ENCODE assay signal across 32 cellular contexts in the genomic region with DNA sequence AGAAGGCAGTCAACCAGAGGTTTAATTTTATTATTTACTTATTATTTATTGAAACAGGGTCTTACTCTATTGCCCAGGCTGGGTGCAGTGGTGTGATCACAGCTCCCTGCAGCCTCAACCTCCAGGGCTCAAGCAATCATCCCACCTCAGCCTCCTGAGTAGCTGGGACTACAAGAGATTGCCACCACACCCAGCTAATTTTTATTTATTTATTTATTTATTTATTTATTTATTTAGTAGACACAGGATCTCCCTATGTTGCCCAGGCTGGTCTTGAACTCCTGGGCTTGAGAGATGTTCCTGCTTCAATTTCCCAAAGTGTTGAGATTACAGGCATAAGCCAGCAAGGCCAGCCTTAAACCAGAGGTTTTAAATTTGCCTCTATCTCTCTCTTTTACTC.
"Had no signal": no experiment of that assay in that cellular context is flagged by ENCODE, and none has a peak within 500 bp of the region (broad histone marks: within the 10 kb centered on the region; RNA-seq: fewer than 3 reads in every experiment).

No MANE protein-coding gene starts in this region.

- H3K9me3 Mint-ChIP-seq: activated naive CD4-positive, alpha-beta T cell treated with anti-CD3 and anti-CD28 coated beads for 36 hours; activated naive CD4-positive, alpha-beta T cell treated with anti-CD3 and anti-CD28 coated beads, Interleukin-2, amount 10 ng/mL, durations not matched to agents 7 days and 5 days; activated naive CD4-positive, alpha-beta T cell treated with anti-CD3 and anti-CD28 coated beads, Interleukin-2, amount 50 U/mL, for 24 hours; activated naive CD4-positive, alpha-beta T cell treated with anti-CD3 and anti-CD28 coated beads, Interleukin-2, amount 50 U/mL, for 72 hours; activated naive CD8-positive, alpha-beta T cell treated with anti-CD3 and anti-CD28 coated beads, Interleukin-2, amount 10 ng/mL, durations not matched to agents 7 days and 5 days; activated naive CD8-positive, alpha-beta T cell treated with anti-CD3 and anti-CD28 coated beads, Interleukin-2, amount 50 U/mL, for 24 hours; activated T-cell treated with anti-CD3 and anti-CD28 coated beads, Interleukin-2, amount 50 U/mL, for 24 hours; activated T-cell treated with anti-CD3 and anti-CD28 coated beads, Interleukin-2, amount 50 U/mL, for 4 hours; activated T-cell treated with anti-CD3 and anti-CD28 coated beads, Interleukin-2, amount 50 U/mL, for 72 hours; activated T-helper 1 cell treated with anti-CD3 and anti-CD28 coated beads, Interleukin-12 subunit alpha, Interleukin-12 subunit beta, Interleukin-2, Interleukin-4 antibody, amounts not matched to agents 30 ng/mL and 10 ng/mL and 1 ng/mL, durations not matched to agents 14 hours and 24 hours and 36 hours; activated T-helper 17 cell treated with anti-CD3 and anti-CD28 coated beads, Interleukin-2, amount 50 U/mL, for 72 hours; activated T-helper 2 cell treated with anti-CD3 and anti-CD28 coated beads, Interferon-gamma antibody, Interleukin-2, Interleukin-4, amounts not matched to agents 10 μg/mL and 5 μg/mL and 100 μg/mL, durations not matched to agents 14 hours and 24 hours and 36 hours; central memory CD8-positive, alpha-beta T cell had no signal

- H3K4me3 Mint-ChIP-seq: activated naive CD4-positive, alpha-beta T cell treated with anti-CD3 and anti-CD28 coated beads for 36 hours; activated naive CD4-positive, alpha-beta T cell treated with anti-CD3 and anti-CD28 coated beads, Interleukin-2, amount 10 ng/mL, durations not matched to agents 7 days and 5 days; activated naive CD4-positive, alpha-beta T cell treated with anti-CD3 and anti-CD28 coated beads, Interleukin-2, amount 50 U/mL, for 24 hours; activated naive CD8-positive, alpha-beta T cell; activated naive CD8-positive, alpha-beta T cell treated with anti-CD3 and anti-CD28 coated beads, Interleukin-2, amount 10 ng/mL, durations not matched to agents 7 days and 5 days; activated naive CD8-positive, alpha-beta T cell treated with anti-CD3 and anti-CD28 coated beads, Interleukin-2, amount 50 U/mL, for 24 hours; activated T-cell treated with anti-CD3 and anti-CD28 coated beads, Interleukin-2, amount 50 U/mL, for 24 hours; activated T-cell treated with anti-CD3 and anti-CD28 coated beads, Interleukin-2, amount 50 U/mL, for 4 hours; activated T-cell treated with anti-CD3 and anti-CD28 coated beads, Interleukin-2, amount 50 U/mL, for 72 hours; activated T-helper 1 cell treated with anti-CD3 and anti-CD28 coated beads, Interleukin-12 subunit alpha, Interleukin-12 subunit beta, Interleukin-2, Interleukin-4 antibody, amounts not matched to agents 30 ng/mL and 10 ng/mL and 1 ng/mL, durations not matched to agents 14 hours and 24 hours and 36 hours; activated T-helper 17 cell treated with anti-CD3 and anti-CD28 coated beads, Interleukin-2, amount 50 U/mL, for 72 hours; central memory CD8-positive, alpha-beta T cell had no signal

- ATAC-seq: activated T-cell treated with anti-CD3 and anti-CD28 coated beads, Interleukin-2, amount 50 U/mL, for 4 hours had no signal

- H3K27ac ChIP-seq: adrenal gland, ascending aorta, body of pancreas, brain microvascular endothelial cell, breast epithelium, cardiac muscle cell had no signal

- DNase-seq: activated effector memory CD4-positive, alpha-beta T cell treated with anti-CD3 and anti-CD28 coated beads, Interleukin-2, amount 50 U/mL, for 16 hours; activated effector memory CD4-positive, alpha-beta T cell treated with Interleukin-2 at 50 U/mL for 16 hours; activated gamma-delta T cell; activated gamma-delta T cell treated with Interleukin-2 at 50 U/mL for 16 hours; activated naive CD4-positive, alpha-beta T cell; activated naive CD4-positive, alpha-beta T cell treated with Interleukin-2 at 50 U/mL for 16 hours; activated T-cell treated with anti-CD3 and anti-CD28 coated beads, Interleukin-2, amount 50 U/mL, for 1 hour; activated T-cell treated with anti-CD3 and anti-CD28 coated beads, Interleukin-2, amount 50 U/mL, for 4 hours; central memory CD4-positive, alpha-beta T cell; cerebellar nuclear complex had no signal

- H3K4me1 ChIP-seq: adrenal gland, ascending aorta, body of pancreas, breast epithelium had no signal

- H3K27me3 ChIP-seq: adrenal gland, ascending aorta, brain microvascular endothelial cell, breast epithelium, cardiac muscle cell had no signal

- H3K4me3 ChIP-seq: adrenal gland, body of pancreas, cardiac muscle cell had no signal

- H3K36me3 ChIP-seq: adrenal gland, ascending aorta, brain microvascular endothelial cell, breast epithelium, cardiac muscle cell had no signal

- H3K27me3 Mint-ChIP-seq: activated naive CD8-positive, alpha-beta T cell had no signal

- H3K36me3 Mint-ChIP-seq: activated naive CD4-positive, alpha-beta T cell treated with anti-CD3 and anti-CD28 coated beads, Interleukin-2, amount 10 ng/mL, durations not matched to agents 7 days and 5 days; activated naive CD4-positive, alpha-beta T cell treated with anti-CD3 and anti-CD28 coated beads, Interleukin-2, amount 50 U/mL, for 24 hours; activated naive CD4-positive, alpha-beta T cell treated with anti-CD3 and anti-CD28 coated beads, Interleukin-2, amount 50 U/mL, for 72 hours; activated naive CD8-positive, alpha-beta T cell; activated naive CD8-positive, alpha-beta T cell treated with anti-CD3 and anti-CD28 coated beads, Interleukin-2, amount 10 ng/mL, durations not matched to agents 7 days and 5 days; brain had no signal

- H3K4me1 Mint-ChIP-seq: activated T-helper 17 cell treated with anti-CD3 and anti-CD28 coated beads, Interleukin-2, amount 50 U/mL, for 72 hours had no signal

- H3K9me3 ChIP-seq: adrenal gland, ascending aorta, body of pancreas, breast epithelium had no signal

- FAIRE-seq: astrocyte, bronchial epithelial cell had no signal

- H3K27ac Mint-ChIP-seq: activated naive CD4-positive, alpha-beta T cell treated with anti-CD3 and anti-CD28 coated beads for 36 hours; activated naive CD4-positive, alpha-beta T cell treated with anti-CD3 and anti-CD28 coated beads, Interleukin-2, amount 10 ng/mL, durations not matched to agents 7 days and 5 days; activated naive CD4-positive, alpha-beta T cell treated with anti-CD3 and anti-CD28 coated beads, Interleukin-2, amount 50 U/mL, for 24 hours; activated naive CD8-positive, alpha-beta T cell; activated naive CD8-positive, alpha-beta T cell treated with anti-CD3 and anti-CD28 coated beads, Interleukin-2, amount 10 ng/mL, durations not matched to agents 7 days and 5 days; activated naive CD8-positive, alpha-beta T cell treated with anti-CD3 and anti-CD28 coated beads, Interleukin-2, amount 50 U/mL, for 24 hours; activated T-cell treated with anti-CD3 and anti-CD28 coated beads, Interleukin-2, amount 50 U/mL, for 24 hours; activated T-cell treated with anti-CD3 and anti-CD28 coated beads, Interleukin-2, amount 50 U/mL, for 72 hours; activated T-helper 1 cell treated with anti-CD3 and anti-CD28 coated beads, Interleukin-12 subunit alpha, Interleukin-12 subunit beta, Interleukin-2, Interleukin-4 antibody, amounts not matched to agents 30 ng/mL and 10 ng/mL and 1 ng/mL, durations not matched to agents 14 hours and 24 hours and 36 hours; activated T-helper 17 cell treated with anti-CD3 and anti-CD28 coated beads, Interleukin-2, amount 50 U/mL, for 72 hours; activated T-helper 2 cell treated with anti-CD3 and anti-CD28 coated beads, Interferon-gamma antibody, Interleukin-2, Interleukin-4, amounts not matched to agents 10 μg/mL and 5 μg/mL and 100 μg/mL, durations not matched to agents 14 hours and 24 hours and 36 hours had no signal
